35 cellular contexts compared by ENCODE assay signal in the genomic region with DNA sequence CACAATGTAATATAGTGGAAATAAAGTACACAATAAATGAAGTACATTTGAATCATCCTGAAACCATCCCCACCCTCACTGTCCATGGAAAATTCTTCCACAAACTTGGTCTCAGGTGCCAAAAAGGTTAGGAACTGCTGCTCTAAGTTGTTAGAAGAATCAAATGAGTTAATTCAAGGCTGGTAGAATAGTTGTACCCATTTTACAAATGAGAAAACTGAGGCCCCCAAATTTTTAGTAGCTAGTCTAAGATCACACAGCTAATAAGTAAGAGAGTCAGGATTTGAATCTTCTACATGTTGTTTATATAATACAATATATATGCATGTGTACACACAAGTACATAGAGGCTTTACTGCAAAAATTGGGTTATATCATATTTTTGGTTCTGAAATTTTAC.
"Had no signal": no experiment of that assay in that cellular context is flagged by ENCODE, and none has a peak within 500 bp of the region (broad histone marks: within the 10 kb centered on the region; RNA-seq: fewer than 3 reads in every experiment).

No MANE protein-coding gene starts in this region.

- H3K27me3 ChIP-seq: MG63 had no signal

- H3K4me3 ChIP-seq: MG63 had no signal

- DNase-seq: Karpas-422, Kasumi-1, MG63, MM.1S, MV-4-11, NCI-H1048, NCI-H1092, NCI-H1092 treated with DMSO at 0.1 percent for 48 hours, NCI-H1105 treated with DMSO at 0.1 percent for 48 hours, NCI-H1417, NCI-H1417 treated with DMSO at 0.1 percent for 48 hours, NCI-H1436, NCI-H1436 treated with DMSO at 0.1 percent for 48 hours, NCI-H146, NCI-H1694, NCI-H1694 treated with DMSO at 0.1 percent for 48 hours, NCI-H187, NCI-H187 treated with DMSO at 0.1 percent for 48 hours, NCI-H1930, NCI-H2029, NCI-H2029 treated with DMSO at 0.1 percent for 48 hours, NCI-H2081, NCI-H2081 treated with DMSO at 0.1 percent for 48 hours, NCI-H2107, NCI-H2171, NCI-H2171 treated with DMSO at 0.1 percent for 48 hours, NCI-H2227 treated with DMSO at 0.1 percent for 48 hours, NCI-H226, NCI-H345, NCI-H446, NCI-H446 treated with DMSO at 0.1 percent for 48 hours, NCI-H510A, NCI-H510A treated with DMSO at 0.1 percent for 48 hours, NCI-H524, NCI-H524 treated with DMSO at 0.1 percent for 48 hours had no signal
